Comparison of ENCODE assay signal across 1 cellular context in the genomic region with DNA sequence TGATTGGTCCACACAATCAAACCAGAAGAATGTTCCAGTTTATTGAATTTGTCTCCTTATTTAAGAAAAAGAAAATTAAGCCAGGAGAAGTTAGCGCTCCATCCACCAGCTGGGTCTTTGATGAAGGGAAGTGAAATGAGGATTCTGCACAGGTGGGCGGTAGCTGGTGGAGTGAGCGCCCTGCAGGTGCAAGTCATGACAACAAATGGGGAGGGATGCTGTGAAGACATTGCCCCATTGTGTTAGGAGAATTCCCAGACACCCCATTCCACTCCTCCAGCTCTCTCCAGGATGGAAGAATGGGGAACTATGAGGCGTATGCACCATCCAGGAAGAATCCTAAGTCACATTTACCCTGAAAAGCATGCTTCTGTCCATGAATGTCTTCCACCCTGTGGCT.
TF ChIP-seq lines count a peak whose summit lies in the region.

No MANE protein-coding gene starts in this region.

TF ChIP-seq in GM23338, 12 proteins besides CTCF, POLR2A, EP300 and RAD21 (continued from another document):
- TF ChIP-seq, protein P1, sequence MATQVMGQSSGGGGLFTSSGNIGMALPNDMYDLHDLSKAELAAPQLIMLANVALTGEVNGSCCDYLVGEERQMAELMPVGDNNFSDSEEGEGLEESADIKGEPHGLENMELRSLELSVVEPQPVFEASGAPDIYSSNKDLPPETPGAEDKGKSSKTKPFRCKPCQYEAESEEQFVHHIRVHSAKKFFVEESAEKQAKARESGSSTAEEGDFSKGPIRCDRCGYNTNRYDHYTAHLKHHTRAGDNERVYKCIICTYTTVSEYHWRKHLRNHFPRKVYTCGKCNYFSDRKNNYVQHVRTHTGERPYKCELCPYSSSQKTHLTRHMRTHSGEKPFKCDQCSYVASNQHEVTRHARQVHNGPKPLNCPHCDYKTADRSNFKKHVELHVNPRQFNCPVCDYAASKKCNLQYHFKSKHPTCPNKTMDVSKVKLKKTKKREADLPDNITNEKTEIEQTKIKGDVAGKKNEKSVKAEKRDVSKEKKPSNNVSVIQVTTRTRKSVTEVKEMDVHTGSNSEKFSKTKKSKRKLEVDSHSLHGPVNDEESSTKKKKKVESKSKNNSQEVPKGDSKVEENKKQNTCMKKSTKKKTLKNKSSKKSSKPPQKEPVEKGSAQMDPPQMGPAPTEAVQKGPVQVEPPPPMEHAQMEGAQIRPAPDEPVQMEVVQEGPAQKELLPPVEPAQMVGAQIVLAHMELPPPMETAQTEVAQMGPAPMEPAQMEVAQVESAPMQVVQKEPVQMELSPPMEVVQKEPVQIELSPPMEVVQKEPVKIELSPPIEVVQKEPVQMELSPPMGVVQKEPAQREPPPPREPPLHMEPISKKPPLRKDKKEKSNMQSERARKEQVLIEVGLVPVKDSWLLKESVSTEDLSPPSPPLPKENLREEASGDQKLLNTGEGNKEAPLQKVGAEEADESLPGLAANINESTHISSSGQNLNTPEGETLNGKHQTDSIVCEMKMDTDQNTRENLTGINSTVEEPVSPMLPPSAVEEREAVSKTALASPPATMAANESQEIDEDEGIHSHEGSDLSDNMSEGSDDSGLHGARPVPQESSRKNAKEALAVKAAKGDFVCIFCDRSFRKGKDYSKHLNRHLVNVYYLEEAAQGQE (IDR thresholded peaks at IDR 0.05; ENCODE audit: unreplicated experiment), result no peak
- TF ChIP-seq CREB1 (CRISPR knock-in tag; IDR thresholded peaks at IDR 0.05; ENCODE audit: low read depth) (no peak), ZNF114 (CRISPR knock-in tag; IDR thresholded peaks at IDR 0.05) (no peak), POLR2AphosphoS5 (IDR thresholded peaks at IDR 0.05; ENCODE audit: low read depth) (no peak), NANOG (IDR thresholded peaks at IDR 0.05; ENCODE audit: borderline replicate concordance) (no peak)
- TF ChIP-seq, protein P2, sequence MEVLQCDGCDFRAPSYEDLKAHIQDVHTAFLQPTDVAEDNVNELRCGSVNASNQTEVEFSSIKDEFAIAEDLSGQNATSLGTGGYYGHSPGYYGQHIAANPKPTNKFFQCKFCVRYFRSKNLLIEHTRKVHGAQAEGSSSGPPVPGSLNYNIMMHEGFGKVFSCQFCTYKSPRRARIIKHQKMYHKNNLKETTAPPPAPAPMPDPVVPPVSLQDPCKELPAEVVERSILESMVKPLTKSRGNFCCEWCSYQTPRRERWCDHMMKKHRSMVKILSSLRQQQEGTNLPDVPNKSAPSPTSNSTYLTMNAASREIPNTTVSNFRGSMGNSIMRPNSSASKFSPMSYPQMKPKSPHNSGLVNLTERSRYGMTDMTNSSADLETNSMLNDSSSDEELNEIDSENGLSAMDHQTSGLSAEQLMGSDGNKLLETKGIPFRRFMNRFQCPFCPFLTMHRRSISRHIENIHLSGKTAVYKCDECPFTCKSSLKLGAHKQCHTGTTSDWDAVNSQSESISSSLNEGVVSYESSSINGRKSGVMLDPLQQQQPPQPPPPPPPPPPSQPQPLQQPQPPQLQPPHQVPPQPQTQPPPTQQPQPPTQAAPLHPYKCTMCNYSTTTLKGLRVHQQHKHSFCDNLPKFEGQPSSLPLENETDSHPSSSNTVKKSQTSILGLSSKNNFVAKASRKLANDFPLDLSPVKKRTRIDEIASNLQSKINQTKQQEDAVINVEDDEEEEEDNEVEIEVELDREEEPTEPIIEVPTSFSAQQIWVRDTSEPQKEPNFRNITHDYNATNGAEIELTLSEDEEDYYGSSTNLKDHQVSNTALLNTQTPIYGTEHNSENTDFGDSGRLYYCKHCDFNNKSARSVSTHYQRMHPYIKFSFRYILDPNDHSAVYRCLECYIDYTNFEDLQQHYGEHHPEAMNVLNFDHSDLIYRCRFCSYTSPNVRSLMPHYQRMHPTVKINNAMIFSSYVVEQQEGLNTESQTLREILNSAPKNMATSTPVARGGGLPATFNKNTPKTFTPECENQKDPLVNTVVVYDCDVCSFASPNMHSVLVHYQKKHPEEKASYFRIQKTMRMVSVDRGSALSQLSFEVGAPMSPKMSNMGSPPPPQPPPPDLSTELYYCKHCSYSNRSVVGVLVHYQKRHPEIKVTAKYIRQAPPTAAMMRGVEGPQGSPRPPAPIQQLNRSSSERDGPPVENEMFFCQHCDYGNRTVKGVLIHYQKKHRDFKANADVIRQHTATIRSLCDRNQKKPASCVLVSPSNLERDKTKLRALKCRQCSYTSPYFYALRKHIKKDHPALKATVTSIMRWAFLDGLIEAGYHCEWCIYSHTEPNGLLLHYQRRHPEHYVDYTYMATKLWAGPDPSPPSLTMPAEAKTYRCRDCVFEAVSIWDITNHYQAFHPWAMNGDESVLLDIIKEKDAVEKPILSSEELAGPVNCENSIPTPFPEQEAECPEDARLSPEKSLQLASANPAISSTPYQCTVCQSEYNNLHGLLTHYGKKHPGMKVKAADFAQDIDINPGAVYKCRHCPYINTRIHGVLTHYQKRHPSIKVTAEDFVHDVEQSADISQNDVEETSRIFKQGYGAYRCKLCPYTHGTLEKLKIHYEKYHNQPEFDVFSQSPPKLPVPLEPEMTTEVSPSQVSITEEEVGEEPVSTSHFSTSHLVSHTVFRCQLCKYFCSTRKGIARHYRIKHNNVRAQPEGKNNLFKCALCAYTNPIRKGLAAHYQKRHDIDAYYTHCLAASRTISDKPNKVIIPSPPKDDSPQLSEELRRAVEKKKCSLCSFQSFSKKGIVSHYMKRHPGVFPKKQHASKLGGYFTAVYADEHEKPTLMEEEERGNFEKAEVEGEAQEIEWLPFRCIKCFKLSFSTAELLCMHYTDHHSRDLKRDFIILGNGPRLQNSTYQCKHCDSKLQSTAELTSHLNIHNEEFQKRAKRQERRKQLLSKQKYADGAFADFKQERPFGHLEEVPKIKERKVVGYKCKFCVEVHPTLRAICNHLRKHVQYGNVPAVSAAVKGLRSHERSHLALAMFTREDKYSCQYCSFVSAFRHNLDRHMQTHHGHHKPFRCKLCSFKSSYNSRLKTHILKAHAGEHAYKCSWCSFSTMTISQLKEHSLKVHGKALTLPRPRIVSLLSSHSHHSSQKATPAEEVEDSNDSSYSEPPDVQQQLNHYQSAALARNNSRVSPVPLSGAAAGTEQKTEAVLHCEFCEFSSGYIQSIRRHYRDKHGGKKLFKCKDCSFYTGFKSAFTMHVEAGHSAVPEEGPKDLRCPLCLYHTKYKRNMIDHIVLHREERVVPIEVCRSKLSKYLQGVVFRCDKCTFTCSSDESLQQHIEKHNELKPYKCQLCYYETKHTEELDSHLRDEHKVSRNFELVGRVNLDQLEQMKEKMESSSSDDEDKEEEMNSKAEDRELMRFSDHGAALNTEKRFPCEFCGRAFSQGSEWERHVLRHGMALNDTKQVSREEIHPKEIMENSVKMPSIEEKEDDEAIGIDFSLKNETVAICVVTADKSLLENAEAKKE (CRISPR knock-in tag; IDR thresholded peaks at IDR 0.05), result no peak
- TF ChIP-seq, protein P3, sequence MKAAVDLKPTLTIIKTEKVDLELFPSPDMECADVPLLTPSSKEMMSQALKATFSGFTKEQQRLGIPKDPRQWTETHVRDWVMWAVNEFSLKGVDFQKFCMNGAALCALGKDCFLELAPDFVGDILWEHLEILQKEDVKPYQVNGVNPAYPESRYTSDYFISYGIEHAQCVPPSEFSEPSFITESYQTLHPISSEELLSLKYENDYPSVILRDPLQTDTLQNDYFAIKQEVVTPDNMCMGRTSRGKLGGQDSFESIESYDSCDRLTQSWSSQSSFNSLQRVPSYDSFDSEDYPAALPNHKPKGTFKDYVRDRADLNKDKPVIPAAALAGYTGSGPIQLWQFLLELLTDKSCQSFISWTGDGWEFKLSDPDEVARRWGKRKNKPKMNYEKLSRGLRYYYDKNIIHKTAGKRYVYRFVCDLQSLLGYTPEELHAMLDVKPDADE (IDR thresholded peaks at IDR 0.05), result no peak
